Comparison of ENCODE assay signal across 1 cellular context in the genomic region with DNA sequence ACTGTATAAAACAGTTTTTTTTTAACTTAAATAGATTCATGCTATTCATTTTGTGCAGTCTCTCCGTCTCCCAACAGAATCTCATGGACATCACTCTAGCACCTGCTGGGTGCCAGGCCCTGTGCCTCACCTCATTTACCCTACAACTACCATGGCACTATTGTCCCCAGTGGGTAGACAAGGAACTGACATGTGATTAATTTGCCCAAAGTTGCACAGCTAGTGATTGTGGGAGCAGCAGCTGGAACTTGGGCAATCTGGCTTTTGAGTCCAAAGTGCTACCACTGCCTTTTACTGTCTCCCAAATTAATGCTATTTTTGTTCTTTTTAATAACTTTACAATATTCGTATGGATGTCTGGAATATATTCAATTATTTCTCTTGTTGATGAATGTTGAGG.
TF ChIP-seq lines count a peak whose summit lies in the region.

No MANE protein-coding gene starts in this region.

TF ChIP-seq in K562, 482 proteins besides CTCF, POLR2A, EP300 and RAD21 (continued from another document):
- TF ChIP-seq ETV5 (CRISPR knock-in tag; IDR thresholded peaks at IDR 0.05; ENCODE audit: low read depth): no peak
- TF ChIP-seq CEBPG (CRISPR knock-in tag; IDR thresholded peaks at IDR 0.05): no peak
- TF ChIP-seq CEBPG (tag; conservative IDR thresholded peaks at IDR 0.05 in 1 of 2, IDR thresholded peaks at IDR 0.05 in 1 of 2): no peak
